10 cellular contexts compared by ENCODE assay signal in genomic region chr10:91597397-91597881, GRCh38. TPM values are rescaled to one million over a fixed set of nuclear protein-coding genes. Genes with fewer than 3 reads are reported as not detected.
DNase-seq lines count a peak whose midpoint lies in the region; ATAC-seq and TF ChIP-seq lines count a peak whose summit lies in the region.
"Had no signal": no experiment of that assay in that cellular context is flagged by ENCODE, and none has a peak within 500 bp of the region (broad histone marks: within the 10 kb centered on the region; RNA-seq: fewer than 3 reads in every experiment).

No MANE protein-coding gene starts in this region.

- H3K27ac ChIP-seq in esophagus (ENCODE audit: low read depth in 2 of 2, low read length in 1 of 2) (peak overlapping the region; percentile 37 to 75), osteoblast (ENCODE audit: low read depth, low read length) (peak overlapping the region; percentile 77)

- peak overlapping the region; percentile 23 for H3K4me2 ChIP-seq in osteoblast (ENCODE audit: insufficient read depth, low read length)

- no peaks in the 10 kb centered on the region for H3K27me3 ChIP-seq in esophagus (ENCODE audit: control insufficient read depth in 1 of 2, insufficient read depth in 2 of 2, low read length in 2 of 2)
- no peaks in the 10 kb centered on the region for H3K27me3 ChIP-seq in osteoblast (ENCODE audit: insufficient read depth, low read length)

- H3K9me3 ChIP-seq in esophagus (ENCODE audit: control insufficient read depth in 2 of 2, insufficient read depth in 1 of 2, low read depth in 1 of 2, low read length in 1 of 2), result no peaks in the 10 kb centered on the region
- no peaks in the 10 kb centered on the region for H3K9me3 ChIP-seq in osteoblast (ENCODE audit: low read depth, low read length)

- H3K36me3 ChIP-seq in esophagus (ENCODE audit: control insufficient read depth in 2 of 2, insufficient read depth in 2 of 2, low read length in 1 of 2) (no peaks in the 10 kb centered on the region), osteoblast (ENCODE audit: insufficient read depth, low read length) (no peaks in the 10 kb centered on the region)

- no peak overlapping the region for H3K4me3 ChIP-seq in esophagus (ENCODE audit: low read depth in 1 of 2, low read length in 2 of 2)
- no peak overlapping the region for H3K4me3 ChIP-seq in osteoblast (ENCODE audit: insufficient read depth, low read length)

- no peaks in the 10 kb centered on the region for H4K20me1 ChIP-seq in osteoblast (ENCODE audit: insufficient read depth, low read length)

- WGBS in esophagus, 2 donors, result 33 to 42% methylated on average over 7 of the region's 7 CpGs

- no peak for ATAC-seq in GM21526 (IDR thresholded peaks at IDR 0.05; ENCODE audit: low FRiP score, unreplicated experiment)
- ATAC-seq: stimulated activated naive CD8-positive, alpha-beta T cell treated with anti-CD3 and anti-CD28 coated beads, Interleukin-15, amount 100 ng/mL, for 72 hours had no signal

- H3K79me2 ChIP-seq in osteoblast (ENCODE audit: insufficient read depth, low read length), result no peaks in the 10 kb centered on the region

- no peak for TF ChIP-seq CTCF in osteoblast (IDR thresholded peaks at IDR 0.05; ENCODE audit: extremely low read depth, low read depth, low read length)

- DNase-seq in Ammon's horn (ENCODE audit: low spot score) (peak; percentile 61), NCI-H446 (lab: John Stamatoyannopoulos, UW) (peak; percentile 82 to 88), osteoblast (ENCODE audit: insufficient read length, low spot score, missing footprints) (no peak), NCI-H1048 (lab: John Stamatoyannopoulos, UW) (no peak), AG20443 (ENCODE audit: low spot score) (no peak), NCI-H1930 (lab: John Stamatoyannopoulos, UW) (no peak)
- DNase-seq: stimulated activated naive CD8-positive, alpha-beta T cell treated with anti-CD3 and anti-CD28 coated beads, Interleukin-15, amount 100 ng/mL, for 72 hours had no signal

- H3K4me1 ChIP-seq in esophagus (ENCODE audit: control insufficient read depth in 2 of 2, insufficient read depth in 2 of 2, low read length in 1 of 2) (peaks cover 6 to 11% of the 10 kb centered on the region in 2 donors), osteoblast (ENCODE audit: insufficient read depth, low read length) (peaks cover 28% of the 10 kb centered on the region)

- H2AFZ ChIP-seq in osteoblast (ENCODE audit: low read length), result peak overlapping the region; percentile 51

RNA-seq across cellular contexts. Expression of gene PPP1R3C, which starts 35.4 kb away (rescaled TPM):
- polyA plus RNA-seq in esophagus, result 10 to 100 TPM; 50.0 to 59.4 TPM
- total RNA-seq in osteoblast, result 73.4 and 87.9 TPM in 2 replicates
- total RNA-seq: CD4-positive, CD25-positive, alpha-beta regulatory T cell had no signal
- polyA plus RNA-seq: CD4-positive, CD25-positive, alpha-beta regulatory T cell had no signal

Comparison
In these comparisons a context has a peak if more than half of its experiments do, and no peak if none do; other contexts are left out.
1. DNase-seq: peak in Ammon's horn (single experiment) and NCI-H446 (2 of 2); none in osteoblast (single experiment), NCI-H1048 (single experiment), AG20443 (single experiment) and NCI-H1930 (0 of 2).